ENCODE assay signal across 8 cellular contexts in the genomic region with DNA sequence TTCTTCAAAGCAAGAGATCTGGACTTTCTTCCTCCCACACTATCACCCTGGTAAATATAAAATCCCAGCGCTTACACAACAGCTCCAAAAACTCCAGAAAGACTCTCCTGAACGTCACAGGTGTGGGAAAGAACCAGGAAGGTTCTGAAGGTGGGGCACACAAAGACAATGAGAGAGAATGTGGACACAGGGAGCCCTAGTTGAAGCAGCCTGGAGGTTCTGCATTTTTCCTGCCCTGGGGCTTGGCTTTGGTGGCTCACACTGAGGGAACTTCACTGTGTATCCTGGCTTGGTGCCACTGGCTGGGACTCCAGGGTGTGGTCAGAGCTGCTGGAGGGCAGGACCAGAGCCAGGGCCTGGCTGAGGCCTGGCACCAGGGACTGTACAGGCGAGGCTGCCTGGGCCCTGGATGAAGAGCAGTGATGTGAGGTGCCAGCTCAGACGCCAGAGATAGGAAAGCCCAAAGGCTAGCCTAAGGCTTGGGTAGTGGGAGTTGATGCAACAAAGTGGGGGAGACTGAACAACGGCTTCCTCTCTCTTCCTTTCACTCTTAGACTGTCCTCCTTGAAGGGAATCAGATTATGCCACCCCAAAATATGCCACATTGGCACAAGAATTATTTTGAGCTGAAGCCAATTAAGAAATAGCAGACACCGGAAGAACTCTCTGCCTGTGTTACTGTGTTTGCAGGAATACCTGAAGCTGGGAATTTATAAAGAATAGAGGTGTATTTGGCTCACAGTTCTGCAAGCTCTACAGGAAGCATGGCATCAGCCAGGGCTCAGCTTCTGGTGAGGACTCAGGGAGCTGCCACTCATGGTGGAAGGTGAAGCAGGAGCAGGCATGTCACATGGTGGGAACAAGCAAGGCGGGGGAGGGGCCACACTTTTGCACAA. TPM values are rescaled to one million over a fixed set of nuclear protein-coding genes. Genes with fewer than 3 reads are reported as not detected.
DNase-seq lines count a peak whose midpoint lies in the region; ATAC-seq and TF ChIP-seq lines count a peak whose summit lies in the region.

No MANE protein-coding gene starts in this region.

- H3K27ac ChIP-seq in lower lobe of right lung: peak overlapping the region; percentile 72
- peak overlapping the region; percentile 57 to 84 (median 78) for H3K27ac ChIP-seq in transverse colon

- H3K4me3 Mint-ChIP-seq in chondrocyte (ENCODE audit: unreplicated experiment): no peak overlapping the region

- H3K4me3 ChIP-seq in lower lobe of right lung (no peak overlapping the region), transverse colon (no peak overlapping the region)

- H3K36me3 Mint-ChIP-seq in chondrocyte (ENCODE audit: low read depth): no peaks in the 10 kb centered on the region

- TF ChIP-seq CTCF in chondrocyte (IDR thresholded peaks at IDR 0.05) (no peak), lower lobe of right lung (IDR thresholded peaks at IDR 0.05) (no peak), transverse colon (IDR thresholded peaks at IDR 0.05) (no peak)

- H3K9me3 Mint-ChIP-seq in chondrocyte (ENCODE audit: low read depth): no peaks in the 10 kb centered on the region

- intact Hi-C loops in lower lobe of right lung (cut with DNase I): no loop called here
- intact Hi-C loops in transverse colon (cut with DNase I; ENCODE audit: low total_unique reads): no loop called here

- TF ChIP-seq POLR2A in transverse colon (IDR thresholded peaks at IDR 0.05): no peak

- DNase-seq in GM03348 (ENCODE audit: low spot score) (peak; percentile 82), NCI-H69 (lab: John Stamatoyannopoulos, UW) (peak; percentile 91), chondrocyte (ENCODE audit: low spot score) (peak; percentile 93), lower lobe of right lung (peak; percentile 92), transverse colon (peak; percentile 93), NCI-H1694 (lab: John Stamatoyannopoulos, UW) (no peak)

- ATAC-seq in lower lobe of right lung (peak; percentile 97), HG03175 (IDR thresholded peaks at IDR 0.05; ENCODE audit: unreplicated experiment) (no peak), HG03342 (IDR thresholded peaks at IDR 0.05; ENCODE audit: unreplicated experiment) (no peak)

- in situ Hi-C loops in transverse colon (cut with MboI; ENCODE audit: low pct_ligation_motif_present in 1 of 4, low pct_unique_long_range_greater_than_20kb in 1 of 4, low sequenced_read_pairs in 3 of 4): no loop called here

- H3K4me1 Mint-ChIP-seq in chondrocyte (ENCODE audit: low read depth): peaks cover 24% of the 10 kb centered on the region

- H3K27me3 ChIP-seq in lower lobe of right lung (ENCODE audit: low read depth): no peaks in the 10 kb centered on the region
- H3K27me3 ChIP-seq in transverse colon: no peaks in the 10 kb centered on the region

- WGBS in transverse colon (ENCODE audit: low coverage in 1 of 2), 2 donors: 57% methylated on average over 7 of the region's 7 CpGs; no CpG with 5 or more reads in 1 of the 2 donors

- H3K4me1 ChIP-seq in lower lobe of right lung (peaks cover 30% of the 10 kb centered on the region), transverse colon (peaks cover 14 to 39% (median 27%) of the 10 kb centered on the region in 4 donors)

- TF ChIP-seq EP300 in transverse colon (IDR thresholded peaks at IDR 0.05; ENCODE audit: low read depth): no peak

- H3K36me3 ChIP-seq in lower lobe of right lung (no peaks in the 10 kb centered on the region), transverse colon (no peaks in the 10 kb centered on the region)

- H3K27ac Mint-ChIP-seq in chondrocyte (ENCODE audit: unreplicated experiment): peak overlapping the region; percentile 78

- H3K9me3 ChIP-seq in lower lobe of right lung (no peaks in the 10 kb centered on the region), transverse colon (no peaks in the 10 kb centered on the region)

- H3K27me3 Mint-ChIP-seq in chondrocyte (ENCODE audit: low read depth): no peaks in the 10 kb centered on the region

RNA-seq across cellular contexts. Expression of gene TMEM230, which starts 39.5 kb away (rescaled TPM):
- total RNA-seq in chondrocyte (92.8 to 118 TPM (median 93.8 TPM) in 3 replicates), lower lobe of right lung (98.9 TPM), transverse colon (10 to 100 TPM; 10.1 to 83.4 (median 40.9) TPM)

RNA-seq across cellular contexts. Expression of gene PCNA, which starts 46.4 kb away (rescaled TPM):
- total RNA-seq in chondrocyte (46.3 to 117 TPM (median 49.4 TPM) in 3 replicates), lower lobe of right lung (48.1 TPM), transverse colon (10 to 100 TPM; 18.3 to 56.7 (median 38.2) TPM)

RNA-seq across cellular contexts. Expression of gene CDS2, which starts 53.4 kb away (rescaled TPM):
- total RNA-seq in chondrocyte (33.0 to 46.9 TPM (median 42.9 TPM) in 3 replicates), lower lobe of right lung (63.3 TPM), transverse colon (10 to 100 TPM; 26.9 to 60.1 (median 30.3) TPM)

Comparison
In these comparisons a context has a peak if more than half of its experiments do, and no peak if none do; other contexts are left out.
1. ATAC-seq: peak in lower lobe of right lung (2 of 2); none in HG03175 (single experiment) and HG03342 (single experiment).